In genomic region chr2:170929686-170930050, GRCh38 we compare ENCODE assay signal across 8 cellular contexts. TPM values are rescaled to one million over a fixed set of nuclear protein-coding genes. Genes with fewer than 3 reads are reported as not detected.
DNase-seq lines count a peak whose midpoint lies in the region; ATAC-seq and TF ChIP-seq lines count a peak whose summit lies in the region.

No MANE protein-coding gene starts in this region.

- CTCF ChIA-PET in activated CD4-positive, alpha-beta memory T cell treated with anti-CD3 and anti-CD28 coated beads, Interleukin-2, amount 10 ng/mL, durations not matched to agents 7 days and 5 days (lab: Charles Lee), result interaction anchor here (0.8 to 4.1 kb wide), 27 partner anchors 9 to 1102 kb away, joined by 3 to 22 read pairs (median 6); partner anchors contain the start of genes DCAF17 and METTL8

- H3K4me1 ChIP-seq in DOHH2 (ENCODE audit: control insufficient read depth, low read length), result peaks cover 35% of the 10 kb centered on the region
- no peaks in the 10 kb centered on the region for H3K4me1 ChIP-seq in endodermal cell (ENCODE audit: control insufficient read depth, insufficient read depth, low read length)

- H3K4me1 Mint-ChIP-seq in activated CD4-positive, alpha-beta memory T cell treated with anti-CD3 and anti-CD28 coated beads, Interleukin-2, amount 10 ng/mL, durations not matched to agents 7 days and 5 days, result peaks cover 48% of the 10 kb centered on the region
- H3K4me1 Mint-ChIP-seq in endodermal cell (peaks cover 25% of the 10 kb centered on the region), mesothelial cell of epicardium (peaks cover 26% of the 10 kb centered on the region)

- peaks cover 21% of the 10 kb centered on the region; the same call in 1 of the 2 replicates for H4K20me1 ChIP-seq in DOHH2 (ENCODE audit: control insufficient read depth, insufficient read depth, low read depth, low read length)

- DNase-seq in NB4 (ENCODE audit: low read depth) (peak; percentile 58), endodermal cell (peak; percentile 89), mesothelial cell of epicardium (ENCODE audit: low spot score in 2 of 2, unreplicated experiment in 2 of 2) (peak in 1 of 2 experiments; percentile 68), OCI-M2 (lab: John Stamatoyannopoulos, UW; ENCODE audit: unreplicated experiment) (no peak)
- peak; percentile 52 for DNase-seq in activated CD4-positive, alpha-beta memory T cell treated with anti-CD3 and anti-CD28 coated beads, Interleukin-2, amount 10 ng/mL, durations not matched to agents 7 days and 5 days
- peak; percentile 61 for DNase-seq in stimulated activated naive CD8-positive, alpha-beta T cell treated with anti-CD3 and anti-CD28 coated beads, Interleukin-15, Interleukin-2, amounts not matched to agents 100 U/mL and 50 U/mL, for 24 hours

- H3K4me3 Mint-ChIP-seq in activated CD4-positive, alpha-beta memory T cell treated with anti-CD3 and anti-CD28 coated beads, Interleukin-2, amount 10 ng/mL, durations not matched to agents 7 days and 5 days, result peak overlapping the region; percentile 91
- H3K4me3 Mint-ChIP-seq in endodermal cell (peak overlapping the region; percentile 89), mesothelial cell of epicardium (peak overlapping the region; percentile 90)

- H3K4me3 ChIP-seq in DOHH2 (ENCODE audit: low read length) (peak overlapping the region; percentile 87), NB4 (ENCODE audit: low read depth, low read length) (peak overlapping the region; percentile 95), endodermal cell (ENCODE audit: low read length) (peak overlapping the region; percentile 99)

- peak overlapping the region; percentile 64 for H3K27ac ChIP-seq in DOHH2 (ENCODE audit: low read depth, low read length)
- peak overlapping the region; percentile 88 for H3K27ac ChIP-seq in endodermal cell (ENCODE audit: low read depth, low read length)

- H3K9ac ChIP-seq in endodermal cell (ENCODE audit: extremely low read depth, low read length, poor library complexity, severe bottlenecking), result peak overlapping the region; percentile 98

- peak overlapping the region; percentile 74 for H3K4me2 ChIP-seq in DOHH2 (ENCODE audit: low read length)

- POLR2A ChIA-PET in activated CD4-positive, alpha-beta memory T cell treated with anti-CD3 and anti-CD28 coated beads, Interleukin-2, amount 10 ng/mL, durations not matched to agents 7 days and 5 days (lab: Charles Lee), result interaction anchor here (1.0 to 3.4 kb wide), 20 partner anchors 10 to 504 kb away, joined by 3 to 34 read pairs (median 5); partner anchors contain the start of genes DCAF17, METTL8 and TLK1

- peaks cover 64% of the 10 kb centered on the region for H3K79me2 ChIP-seq in DOHH2 (ENCODE audit: control insufficient read depth, low read length)

- H3K27me3 ChIP-seq in DOHH2 (ENCODE audit: control insufficient read depth, low read length) (no peaks in the 10 kb centered on the region), endodermal cell (ENCODE audit: control insufficient read depth, insufficient read depth, low read length, poor library complexity, severe bottlenecking) (no peaks in the 10 kb centered on the region)

- no peaks in the 10 kb centered on the region for H3K27me3 Mint-ChIP-seq in activated CD4-positive, alpha-beta memory T cell treated with anti-CD3 and anti-CD28 coated beads, Interleukin-2, amount 10 ng/mL, durations not matched to agents 7 days and 5 days
- H3K27me3 Mint-ChIP-seq in endodermal cell (ENCODE audit: insufficient read depth), result no peaks in the 10 kb centered on the region
- no peaks in the 10 kb centered on the region for H3K27me3 Mint-ChIP-seq in mesothelial cell of epicardium (ENCODE audit: low read depth)

- H3K9me2 ChIP-seq in DOHH2 (replicated peaks; ENCODE audit: control insufficient read depth, low read length), result no peaks in the 10 kb centered on the region

- ATAC-seq in GM21717 (IDR thresholded peaks at IDR 0.05; ENCODE audit: unreplicated experiment), result peak; percentile 13
- no peak for ATAC-seq in stimulated activated naive CD8-positive, alpha-beta T cell treated with anti-CD3 and anti-CD28 coated beads, Interleukin-15, Interleukin-2, amounts not matched to agents 100 U/mL and 50 U/mL, for 24 hours

- H3K9me3 Mint-ChIP-seq in activated CD4-positive, alpha-beta memory T cell treated with anti-CD3 and anti-CD28 coated beads, Interleukin-2, amount 10 ng/mL, durations not matched to agents 7 days and 5 days, result peaks cover 4% of the 10 kb centered on the region
- H3K9me3 Mint-ChIP-seq in endodermal cell (peaks cover 19% of the 10 kb centered on the region), mesothelial cell of epicardium (peaks cover 7% of the 10 kb centered on the region)

- TF ChIP-seq POLR2A in NB4 (IDR thresholded peaks at IDR 0.05; ENCODE audit: extremely low read depth, insufficient read length), result no peak

- TF ChIP-seq CTCF in DOHH2 (IDR thresholded peaks at IDR 0.05; ENCODE audit: low read depth, low read length, poor library complexity, severe bottlenecking) (no peak), NB4 (IDR thresholded peaks at IDR 0.05; ENCODE audit: low read depth, low read length) (no peak), endodermal cell (conservative IDR thresholded peaks at IDR 0.05) (no peak), mesothelial cell of epicardium (IDR thresholded peaks at IDR 0.05; ENCODE audit: unreplicated experiment) (no peak)

- peaks cover 14% of the 10 kb centered on the region for H3K9me3 ChIP-seq in DOHH2 (ENCODE audit: control insufficient read depth, insufficient read depth, low read length)
- peaks cover 5% of the 10 kb centered on the region for H3K9me3 ChIP-seq in endodermal cell (ENCODE audit: control insufficient read depth, low read length)

- no peaks in the 10 kb centered on the region for H3F3A ChIP-seq in DOHH2 (ENCODE audit: control insufficient read depth, insufficient read depth)

- H3K36me3 ChIP-seq in DOHH2 (ENCODE audit: control insufficient read depth, low read length) (peaks cover 40% of the 10 kb centered on the region), endodermal cell (ENCODE audit: control insufficient read depth, insufficient read depth, low read length) (peaks cover 14% of the 10 kb centered on the region)

- WGBS in endodermal cell (ENCODE audit: insufficient coverage in 1 of 2, insufficient read length in 1 of 2), 2 experiments, result 0% methylated on average over 12 to 21 of the region's 21 CpGs

- peak overlapping the region; percentile 93 for H3K27ac Mint-ChIP-seq in activated CD4-positive, alpha-beta memory T cell treated with anti-CD3 and anti-CD28 coated beads, Interleukin-2, amount 10 ng/mL, durations not matched to agents 7 days and 5 days
- H3K27ac Mint-ChIP-seq in endodermal cell (peak overlapping the region; percentile 95), mesothelial cell of epicardium (peak overlapping the region; percentile 96)

- peaks cover 19% of the 10 kb centered on the region for H3K36me3 Mint-ChIP-seq in activated CD4-positive, alpha-beta memory T cell treated with anti-CD3 and anti-CD28 coated beads, Interleukin-2, amount 10 ng/mL, durations not matched to agents 7 days and 5 days (ENCODE audit: low read depth)
- H3K36me3 Mint-ChIP-seq in endodermal cell (ENCODE audit: low read depth) (peaks cover 11% of the 10 kb centered on the region), mesothelial cell of epicardium (no peaks in the 10 kb centered on the region)

RNA-seq across cellular contexts. Expression of gene GORASP2, which starts 0.6 kb away (rescaled TPM):
- 10 to 100 TPM; 58.7 to 67.0 TPM for total RNA-seq in activated CD4-positive, alpha-beta memory T cell treated with anti-CD3 and anti-CD28 coated beads, Interleukin-2, amount 10 ng/mL, durations not matched to agents 7 days and 5 days
- total RNA-seq in endodermal cell, result 100 to 1,000 TPM in 1 of 2 donors, 10 to 100 TPM in 1; 90.9 to 104 TPM
- 75.2 TPM for polyA plus RNA-seq in endodermal cell (2013, experiment 1 of 2)
- 72.3 TPM for polyA plus RNA-seq in endodermal cell (2013, experiment 2 of 2)
- total RNA-seq in mesothelial cell of epicardium, result 85.5 to 91.1 TPM (median 86.8 TPM) in 3 replicates
